Comparison of ENCODE assay signal across 3 cellular contexts in genomic region chr9:137484551-137485315, GRCh38.
TF ChIP-seq lines count a peak whose summit lies in the region.

No MANE protein-coding gene starts in this region.

TF ChIP-seq in SK-N-SH, 30 proteins besides CTCF, POLR2A, EP300 and RAD21:
- no peak for TF ChIP-seq MXI1 (IDR thresholded peaks at IDR 0.05; ENCODE audit: low read depth, low read length)

TF ChIP-seq in SK-N-SH treated with all-trans-retinoic acid at 6 μM for 48 hours, 23 proteins besides CTCF, POLR2A, EP300 and RAD21:
- TF ChIP-seq PATZ1 (CRISPR knock-in tag; IDR thresholded peaks at IDR 0.05; ENCODE audit: borderline replicate concordance): no peak
- TF ChIP-seq TOX (CRISPR knock-in tag; IDR thresholded peaks at IDR 0.05; ENCODE audit: borderline replicate concordance): no peak
- no peak for TF ChIP-seq BACH2 (CRISPR knock-in tag; IDR thresholded peaks at IDR 0.05; ENCODE audit: borderline replicate concordance)
- no peak for TF ChIP-seq ZFP3 (CRISPR knock-in tag; IDR thresholded peaks at IDR 0.05)
- no peak for TF ChIP-seq ISL1 (CRISPR knock-in tag; IDR thresholded peaks at IDR 0.05)
- no peak for TF ChIP-seq TSHZ2 (CRISPR knock-in tag; IDR thresholded peaks at IDR 0.05)
- no peak for TF ChIP-seq ZNF8 (CRISPR knock-in tag; IDR thresholded peaks at IDR 0.05)
- no peak for TF ChIP-seq CREB5 (CRISPR knock-in tag; IDR thresholded peaks at IDR 0.05; ENCODE audit: low read depth)

TF ChIP-seq in K562, 482 proteins besides CTCF, POLR2A, EP300 and RAD21:
- peak in 1 of 2 experiments; percentile 9 for TF ChIP-seq E2F6 (IDR thresholded peaks at IDR 0.05; ENCODE audit: borderline replicate concordance in 1 of 2, extremely low read depth in 1 of 2, insufficient read depth in 1 of 2, insufficient read length in 1 of 2, low read depth in 1 of 2, low read length in 1 of 2, poor library complexity in 1 of 2, severe bottlenecking in 1 of 2)
- TF ChIP-seq ZBTB33 (CRISPR knock-in tag; IDR thresholded peaks at IDR 0.05): peak; percentile 64; the same call in 1 of the 2 replicates
- TF ChIP-seq FOXK1 (CRISPR knock-in tag; IDR thresholded peaks at IDR 0.05; ENCODE audit: borderline replicate concordance): no peak
